ENCODE assay signal across 15 cellular contexts in genomic region chr3:49787536-49787935, GRCh38. TPM values are rescaled to one million over a fixed set of nuclear protein-coding genes. Genes with fewer than 3 reads are reported as not detected.
DNase-seq lines count a peak whose midpoint lies in the region; TF ChIP-seq lines count a peak whose summit lies in the region.
"Had no signal": no experiment of that assay in that cellular context is flagged by ENCODE, and none has a peak within 500 bp of the region (broad histone marks: within the 10 kb centered on the region; RNA-seq: fewer than 3 reads in every experiment).

No MANE protein-coding gene starts in this region.

- 88% methylated on average over 5 of the region's 5 CpGs for WGBS in esophagus muscularis mucosa
- WGBS in thyroid gland, 2 donors = 85 to 89% methylated on average over 5 of the region's 5 CpGs
- WGBS in adrenal gland, 4 donors = 79 to 95% (median 89%) methylated on average over 5 of the region's 5 CpGs

- H3K36me3 ChIP-seq in OCI-LY3 (replicated peaks; ENCODE audit: low read depth, low read length) (peaks cover 3% of the 10 kb centered on the region), esophagus muscularis mucosa (peaks cover 0 to 21% (median 10%) of the 10 kb centered on the region in 4 donors), skeletal muscle tissue (ENCODE audit: control insufficient read depth in 3 of 3, insufficient read depth in 3 of 3, low read length in 3 of 3) (peaks cover 0 to 2% (median under 1%) of the 10 kb centered on the region in 3 donors), thyroid gland (no peaks in the 10 kb centered on the region), adrenal gland (replicated peaks in 1 of 2) (no peaks in the 10 kb centered on the region)
- H3K36me3 ChIP-seq: cardiac muscle cell had no signal

- H3K4me1 ChIP-seq in OCI-LY3 (ENCODE audit: low read length) = peaks cover 14% of the 10 kb centered on the region
- peaks cover 27 to 41% (median 39%) of the 10 kb centered on the region in 4 donors for H3K4me1 ChIP-seq in esophagus muscularis mucosa
- peaks cover 14 to 21% (median 18%) of the 10 kb centered on the region in 3 donors for H3K4me1 ChIP-seq in skeletal muscle tissue (ENCODE audit: control insufficient read depth in 3 of 3, insufficient read depth in 3 of 3, low read length in 3 of 3)
- H3K4me1 ChIP-seq in thyroid gland = peaks cover 11 to 28% of the 10 kb centered on the region in 2 donors
- H3K4me1 ChIP-seq in adrenal gland (replicated peaks in 1 of 2) = peaks cover 3 to 24% of the 10 kb centered on the region in 2 donors

- H3K27ac Mint-ChIP-seq in T-helper 1 cell treated with Interleukin-12 subunit alpha and Interleukin-12 subunit beta and Interleukin-4 antibody, amounts not matched to agents 30 μg/mL and 1 μg/mL, for 36 hours = peak overlapping the region; percentile 95

- H2AFZ ChIP-seq in OCI-LY3 (ENCODE audit: low read depth, low read length) = no peak overlapping the region

- H3K9ac ChIP-seq in OCI-LY3 (ENCODE audit: low read length) (no peak overlapping the region), skeletal muscle tissue (ENCODE audit: low read depth in 1 of 3, low read length in 3 of 3) (no peak overlapping the region)

- H4K20me1 ChIP-seq in OCI-LY3 (ENCODE audit: insufficient read depth, low read length) = no peaks in the 10 kb centered on the region

- H3K9me3 Mint-ChIP-seq in T-helper 1 cell treated with Interleukin-12 subunit alpha and Interleukin-12 subunit beta and Interleukin-4 antibody, amounts not matched to agents 30 μg/mL and 1 μg/mL, for 36 hours = no peaks in the 10 kb centered on the region

- TF ChIP-seq CTCF in OCI-LY3 (IDR thresholded peaks at IDR 0.05; ENCODE audit: low read depth, low read length) (no peak), esophagus muscularis mucosa (IDR thresholded peaks at IDR 0.05) (no peak), thyroid gland (IDR thresholded peaks at IDR 0.05) (no peak), adrenal gland (IDR thresholded peaks at IDR 0.05) (no peak)

- H3K9me3 ChIP-seq in OCI-LY3 (ENCODE audit: insufficient read depth, low read length) (no peaks in the 10 kb centered on the region), esophagus muscularis mucosa (no peaks in the 10 kb centered on the region), skeletal muscle tissue (ENCODE audit: control insufficient read depth in 3 of 3, low read length in 3 of 3) (no peaks in the 10 kb centered on the region), thyroid gland (no peaks in the 10 kb centered on the region), adrenal gland (replicated peaks in 1 of 3) (no peaks in the 10 kb centered on the region)

- H3K4me3 ChIP-seq in OCI-LY3 (ENCODE audit: low read length) (peak overlapping the region; percentile 83; the same call in 1 of the 2 replicates), esophagus muscularis mucosa (no peak overlapping the region), skeletal muscle tissue (ENCODE audit: low read length in 3 of 3) (no peak overlapping the region), thyroid gland (replicated peaks in 1 of 3) (no peak overlapping the region), adrenal gland (no peak overlapping the region)

- H3K4me2 ChIP-seq in OCI-LY3 (ENCODE audit: low read length) = peak overlapping the region; percentile 89

- peaks cover 19% of the 10 kb centered on the region for H3K4me1 Mint-ChIP-seq in T-helper 1 cell treated with Interleukin-12 subunit alpha and Interleukin-12 subunit beta and Interleukin-4 antibody, amounts not matched to agents 30 μg/mL and 1 μg/mL, for 36 hours (ENCODE audit: low read depth)

- TF ChIP-seq POLR2A in esophagus muscularis mucosa (IDR thresholded peaks at IDR 0.05; ENCODE audit: low read depth) = no peak
- no peak for TF ChIP-seq POLR2A in thyroid gland (IDR thresholded peaks at IDR 0.05)
- no peak for TF ChIP-seq POLR2A in adrenal gland (IDR thresholded peaks at IDR 0.05)

- no peak overlapping the region for H3K27ac ChIP-seq in OCI-LY3 (ENCODE audit: low read length)
- H3K27ac ChIP-seq in esophagus muscularis mucosa (replicated peaks in 1 of 4) = peak overlapping the region; percentile 90 to 98 (median 96)
- H3K27ac ChIP-seq in skeletal muscle tissue (ENCODE audit: low read depth, low read length) = peak overlapping the region; percentile 89
- peak overlapping the region in 1 of 3 donors; percentile 98 for H3K27ac ChIP-seq in thyroid gland
- H3K27ac ChIP-seq in adrenal gland = no peak overlapping the region

- no peak for DNase-seq in T-helper 1 cell
- no peak for DNase-seq in esophagus muscularis mucosa (ENCODE audit: extremely low spot score)
- DNase-seq in thyroid gland = no peak
- DNase-seq in NCI-H1694 treated with DMSO at 0.1 percent for 48 hours (lab: John Stamatoyannopoulos, UW) = no peak
- no peak for DNase-seq in adrenal gland
- DNase-seq: activated CD8-positive, alpha-beta memory T cell treated with anti-CD3 and anti-CD28 coated beads, Interleukin-2, amount 10 ng/mL, durations not matched to agents 7 days and 5 days; DMS79; NCI-H2081 treated with DMSO at 0.1 percent for 48 hours; stimulated activated CD4-positive, alpha-beta T cell treated with anti-CD3 and anti-CD28 coated beads, Interleukin-2, amount 100 ng/mL, for 24 hours; stimulated activated naive CD4-positive, alpha-beta T cell treated with Interleukin-2 at 50 U/mL for 16 hours had no signal

- peaks cover 30% of the 10 kb centered on the region for H3K79me2 ChIP-seq in OCI-LY3 (ENCODE audit: low read length)

- peak overlapping the region; percentile 88 for H3K4me3 Mint-ChIP-seq in T-helper 1 cell treated with Interleukin-12 subunit alpha and Interleukin-12 subunit beta and Interleukin-4 antibody, amounts not matched to agents 30 μg/mL and 1 μg/mL, for 36 hours

- H3K27me3 ChIP-seq in OCI-LY3 (ENCODE audit: low read depth, low read length) (no peaks in the 10 kb centered on the region), esophagus muscularis mucosa (peaks cover 0 to 3% (median 0%) of the 10 kb centered on the region in 4 donors), skeletal muscle tissue (ENCODE audit: control insufficient read depth in 3 of 3, insufficient read depth in 3 of 3, low read length in 3 of 3) (no peaks in the 10 kb centered on the region), thyroid gland (no peaks in the 10 kb centered on the region), adrenal gland (no peaks in the 10 kb centered on the region)
- H3K27me3 ChIP-seq: cardiac muscle cell had no signal

- no peak for TF ChIP-seq EP300 in esophagus muscularis mucosa (IDR thresholded peaks at IDR 0.05)

- peaks cover 4% of the 10 kb centered on the region for H3K27me3 Mint-ChIP-seq in T-helper 1 cell treated with Interleukin-12 subunit alpha and Interleukin-12 subunit beta and Interleukin-4 antibody, amounts not matched to agents 30 μg/mL and 1 μg/mL, for 36 hours (ENCODE audit: low read depth)
- H3K27me3 Mint-ChIP-seq: activated CD8-positive, alpha-beta memory T cell treated with anti-CD3 and anti-CD28 coated beads, Interleukin-2, amount 10 ng/mL, durations not matched to agents 7 days and 5 days had no signal

- H3K36me3 Mint-ChIP-seq in T-helper 1 cell treated with Interleukin-12 subunit alpha and Interleukin-12 subunit beta and Interleukin-4 antibody, amounts not matched to agents 30 μg/mL and 1 μg/mL, for 36 hours (ENCODE audit: low read depth) = peaks cover 11% of the 10 kb centered on the region

- intact Hi-C loops in esophagus muscularis mucosa (cut with DNase I) (loop anchor here (5.0 kb wide), 1 partner anchor 65 kb away; the partner anchor contains the start of gene GMPPB), thyroid gland (cut with DNase I) (loop anchor here (5.0 kb wide), 1 partner anchor 65 kb away; the partner anchor contains the start of gene GMPPB), adrenal gland (cut with DNase I) (no loop called here)

RNA-seq across cellular contexts. Expression of gene IP6K1, which starts 1.2 kb away (rescaled TPM):
- 10 to 100 TPM; 33.2 to 63.4 (median 52.4) TPM for total RNA-seq in esophagus muscularis mucosa
- 23.5 TPM for total RNA-seq in skeletal muscle tissue
- 10 to 100 TPM; 42.4 to 74.0 (median 43.8) TPM for total RNA-seq in thyroid gland
- total RNA-seq in adrenal gland = 10 to 100 TPM; 36.3 to 73.9 (median 53.2) TPM
- 10 to 100 TPM; 12.3 to 29.5 (median 14.2) TPM for polyA plus RNA-seq in adrenal gland

RNA-seq across cellular contexts. Expression of gene CDHR4, which starts 12.1 kb away (rescaled TPM):
- total RNA-seq in esophagus muscularis mucosa = under 1 TPM in 1 of 4 donors, not detected in 3; 0.17 TPM
- total RNA-seq in skeletal muscle tissue = not detected
- total RNA-seq in thyroid gland = not detected
- total RNA-seq in adrenal gland = under 1 TPM in 2 of 8 donors, not detected in 6; 0.23 to 0.25 TPM
- polyA plus RNA-seq in adrenal gland = under 1 TPM in 1 of 3 donors, not detected in 2; 0.17 TPM
- total RNA-seq: A172, cardiac muscle cell had no signal

RNA-seq across cellular contexts. Expression of gene INKA1, which starts 15.5 kb away (rescaled TPM):
- total RNA-seq in esophagus muscularis mucosa (1 to 10 TPM; 3.3 to 5.8 (median 4.0) TPM), skeletal muscle tissue (11.5 TPM), thyroid gland (1 to 10 TPM; 3.1 to 7.3 (median 5.6) TPM), adrenal gland (1 to 10 TPM; 1.8 to 5.5 (median 2.9) TPM)
- 10 to 100 TPM in 1 of 3 donors, 1 to 10 TPM in 1, under 1 TPM in 1; 0.35 to 15.2 (median 6.3) TPM for polyA plus RNA-seq in adrenal gland

RNA-seq across cellular contexts. Expression of gene UBA7, which starts 26.2 kb away (rescaled TPM):
- 10 to 100 TPM; 25.5 to 40.0 (median 31.4) TPM for total RNA-seq in esophagus muscularis mucosa
- total RNA-seq in skeletal muscle tissue = 29.7 TPM
- total RNA-seq in thyroid gland = 10 to 100 TPM; 50.1 to 87.5 (median 69.3) TPM
- total RNA-seq in adrenal gland = 100 to 1,000 TPM in 1 of 8 donors, 10 to 100 TPM in 7; 27.8 to 102 (median 60.0) TPM
- 100 to 1,000 TPM in 2 of 3 donors, 10 to 100 TPM in 1; 17.5 to 232 (median 136) TPM for polyA plus RNA-seq in adrenal gland

Comparison
In these comparisons a context has a peak if more than half of its experiments do, and no peak if none do; other contexts are left out.
1. H3K27ac ChIP-seq: peak in esophagus muscularis mucosa (4 of 4) and skeletal muscle tissue (single experiment); none in OCI-LY3 (single experiment) and adrenal gland (0 of 5).
2. intact Hi-C loops: an anchor here in esophagus muscularis mucosa (5.0 kb wide) and thyroid gland (5.0 kb wide); none called in adrenal gland.